ENCODE assay signal across 20 cellular contexts in the genomic region with DNA sequence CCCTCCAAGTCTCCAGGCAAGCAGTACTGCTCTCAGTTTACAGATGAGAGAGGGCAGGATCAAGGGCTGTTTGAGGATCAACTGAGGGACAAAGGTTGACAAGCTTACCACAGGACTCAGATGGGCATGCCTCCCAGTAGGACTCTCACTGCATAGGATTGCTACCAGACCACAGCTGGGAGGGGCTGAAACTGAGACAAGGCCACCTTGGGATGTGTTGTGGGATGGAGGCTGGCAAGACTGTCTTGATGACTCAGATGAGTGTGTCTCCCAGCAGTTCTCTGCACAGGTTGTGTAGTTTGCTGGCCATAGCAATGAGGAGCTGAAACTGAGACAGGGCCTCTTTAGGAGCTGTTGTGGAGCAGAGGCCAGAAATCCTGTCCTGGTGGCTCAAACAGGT.
"Had no signal": no experiment of that assay in that cellular context is flagged by ENCODE, and none has a peak within 500 bp of the region (broad histone marks: within the 10 kb centered on the region; RNA-seq: fewer than 3 reads in every experiment).

No MANE protein-coding gene starts in this region.

- H3K27ac ChIP-seq: dorsolateral prefrontal cortex, left lung, lower lobe of right lung, parathyroid adenoma, psoas muscle, sigmoid colon, skin epidermis, stomach, thyroid gland, upper lobe of left lung had no signal

- DNase-seq: caudate nucleus; cortex of kidney; dorsolateral prefrontal cortex; effector CD8-positive, alpha-beta T cell; left lung; lower lobe of right lung; mesenchymal stem cell; naive B cell; occipital lobe; psoas muscle; retina; sigmoid colon; stimulated activated naive CD4-positive, alpha-beta T cell; stomach; substantia nigra; thyroid gland; upper lobe of left lung had no signal

- ATAC-seq: esophagus mucosa, left lung, lower lobe of right lung, psoas muscle had no signal

- H3K36me3 ChIP-seq: left lung, lower lobe of right lung, sigmoid colon, stomach, thyroid gland, upper lobe of left lung had no signal

- H3K27me3 ChIP-seq: left lung, sigmoid colon, stomach, thyroid gland, upper lobe of left lung had no signal

- H3K4me1 ChIP-seq: left lung, lower lobe of right lung, parathyroid adenoma, psoas muscle, sigmoid colon, stomach, thyroid gland, upper lobe of left lung had no signal

- H3K4me3 ChIP-seq: dorsolateral prefrontal cortex, left lung, lower lobe of right lung, psoas muscle, sigmoid colon, skin epidermis, stomach, thyroid gland, upper lobe of left lung had no signal

- H3K9me3 ChIP-seq: thyroid gland had no signal
